Comparison of ENCODE assay signal across 33 cellular contexts in the genomic region with DNA sequence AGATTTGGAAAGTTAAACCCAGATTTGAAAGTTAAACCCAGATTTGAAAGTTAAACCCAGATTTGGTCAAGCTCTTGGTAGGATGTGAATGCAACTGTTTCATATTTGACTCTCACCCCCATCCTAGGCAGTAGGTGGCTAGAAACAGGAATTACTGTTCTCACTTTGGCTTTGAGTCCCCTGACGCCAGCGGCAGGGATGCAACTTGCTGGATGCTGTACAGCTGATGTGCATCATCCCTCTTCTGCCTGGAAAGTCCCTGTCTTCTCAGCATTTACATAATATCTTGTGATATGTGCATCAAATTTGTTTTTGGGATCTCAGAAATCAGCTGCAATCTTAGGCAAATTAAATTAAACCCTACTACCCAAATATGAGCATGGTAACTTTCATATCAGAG. TPM values are rescaled to one million over a fixed set of nuclear protein-coding genes. Genes with fewer than 3 reads are reported as not detected.
"Had no signal": no experiment of that assay in that cellular context is flagged by ENCODE, and none has a peak within 500 bp of the region (broad histone marks: within the 10 kb centered on the region; RNA-seq: fewer than 3 reads in every experiment).

No MANE protein-coding gene starts in this region.

- DNase-seq: activated B cell treated with CpG ODN at 0.5 μM for 24 hours; activated CD4-positive, alpha-beta memory T cell treated with anti-CD3 and anti-CD28 coated beads for 36 hours; activated CD4-positive, alpha-beta T cell treated with anti-CD3 and anti-CD28 coated beads for 4 hours; activated CD4-positive, alpha-beta T cell treated with anti-CD3 and anti-CD28 coated beads, Interleukin-2, amount 10 ng/mL, durations not matched to agents 24 days and 14 days; activated CD4-positive, alpha-beta T cell treated with anti-CD3 and anti-CD28 coated beads, Interleukin-2, amount 50 U/mL, for 1 hour; activated CD4-positive, alpha-beta T cell treated with anti-CD3 and anti-CD28 coated beads, Interleukin-2, amount 50 U/mL, for 4 hours; activated CD4-positive, CD25-positive, alpha-beta regulatory T cell treated with anti-CD3 and anti-CD28 coated beads, Interleukin-2, amount 50 U/mL, for 72 hours; activated CD8-positive, alpha-beta memory T cell treated with anti-CD3 and anti-CD28 coated beads, Interleukin-2, amount 50 U/mL, for 4 hours; activated CD8-positive, alpha-beta T cell treated with anti-CD3 and anti-CD28 coated beads for 36 hours; activated gamma-delta T cell; activated naive CD4-positive, alpha-beta T cell treated with anti-CD3 and anti-CD28 coated beads, Interleukin-2, amount 10 ng/mL, durations not matched to agents 7 days and 5 days; activated naive CD4-positive, alpha-beta T cell treated with Interleukin-2 at 50 U/mL for 16 hours; activated naive CD8-positive, alpha-beta T cell treated with anti-CD3 and anti-CD28 coated beads, Interleukin-2, amount 10 ng/mL, durations not matched to agents 7 days and 5 days; activated naive CD8-positive, alpha-beta T cell treated with anti-CD3 and anti-CD28 coated beads, Interleukin-2, amount 50 U/mL, for 24 hours; activated T-cell treated with anti-CD3 and anti-CD28 coated beads for 4 hours; activated T-cell treated with anti-CD3 and anti-CD28 coated beads, Interleukin-2, amount 50 U/mL, for 1 hour; activated T-cell treated with anti-CD3 and anti-CD28 coated beads, Interleukin-2, amount 50 U/mL, for 4 hours; activated T-cell treated with anti-CD3 and anti-CD28 coated beads, Interleukin-2, amount 50 U/mL, for 72 hours; amygdala; anterior cingulate cortex; caudate nucleus; cerebellar nuclear complex; T-helper 1 cell; T-helper 2 cell; T-helper 9 cell had no signal

- H3K36me3 ChIP-seq: ascending aorta, breast epithelium had no signal

- H3K4me1 ChIP-seq: ascending aorta, breast epithelium had no signal

- H3K9me3 ChIP-seq: ascending aorta, breast epithelium had no signal

- H3K4me3 ChIP-seq: ascending aorta, breast epithelium had no signal

- H3K27ac ChIP-seq: ascending aorta, breast epithelium, VCaP had no signal

- H3K27me3 ChIP-seq: ascending aorta, breast epithelium had no signal

RNA-seq across cellular contexts. Expression of gene HAO2, which starts 7.0 kb away (rescaled TPM):
- total RNA-seq: activated B cell treated with CpG ODN at 0.5 μM for 24 hours; activated CD4-positive, alpha-beta memory T cell treated with anti-CD3 and anti-CD28 coated beads for 36 hours; activated CD4-positive, alpha-beta T cell treated with anti-CD3 and anti-CD28 coated beads, Interleukin-2, amount 10 ng/mL, durations not matched to agents 24 days and 14 days; activated CD8-positive, alpha-beta memory T cell treated with anti-CD3 and anti-CD28 coated beads for 36 hours; activated CD8-positive, alpha-beta T cell treated with anti-CD3 and anti-CD28 coated beads for 36 hours; activated naive CD8-positive, alpha-beta T cell treated with anti-CD3 and anti-CD28 coated beads, Interleukin-2, amount 10 ng/mL, durations not matched to agents 7 days and 5 days; activated T-cell treated with anti-CD3 and anti-CD28 coated beads, Interleukin-2, amount 50 U/mL, for 4 hours; activated T-cell treated with anti-CD3 and anti-CD28 coated beads, Interleukin-2, amount 50 U/mL, for 72 hours; activated T-helper 1 cell treated with anti-CD3 and anti-CD28 coated beads, Interleukin-12 subunit alpha, Interleukin-12 subunit beta, Interleukin-2, Interleukin-4 antibody, amounts not matched to agents 30 ng/mL and 10 ng/mL and 1 ng/mL, durations not matched to agents 14 hours and 24 hours and 36 hours; activated T-helper 17 cell treated with anti-CD3 and anti-CD28 coated beads, Interleukin-2, amount 50 U/mL, for 72 hours; ascending aorta; chondrocyte had no signal
- polyA plus RNA-seq: adipose tissue had no signal

RNA-seq across cellular contexts. Expression of gene HSD3B2, which starts 53.3 kb away (rescaled TPM):
- total RNA-seq: activated B cell treated with CpG ODN at 0.5 μM for 24 hours; activated CD4-positive, alpha-beta memory T cell treated with anti-CD3 and anti-CD28 coated beads for 36 hours; activated CD4-positive, alpha-beta T cell treated with anti-CD3 and anti-CD28 coated beads, Interleukin-2, amount 10 ng/mL, durations not matched to agents 24 days and 14 days; activated CD8-positive, alpha-beta memory T cell treated with anti-CD3 and anti-CD28 coated beads for 36 hours; activated CD8-positive, alpha-beta T cell treated with anti-CD3 and anti-CD28 coated beads for 36 hours; activated naive CD8-positive, alpha-beta T cell treated with anti-CD3 and anti-CD28 coated beads, Interleukin-2, amount 10 ng/mL, durations not matched to agents 7 days and 5 days; activated T-cell treated with anti-CD3 and anti-CD28 coated beads, Interleukin-2, amount 50 U/mL, for 72 hours; activated T-helper 1 cell treated with anti-CD3 and anti-CD28 coated beads, Interleukin-12 subunit alpha, Interleukin-12 subunit beta, Interleukin-2, Interleukin-4 antibody, amounts not matched to agents 30 ng/mL and 10 ng/mL and 1 ng/mL, durations not matched to agents 14 hours and 24 hours and 36 hours; activated T-helper 17 cell treated with anti-CD3 and anti-CD28 coated beads, Interleukin-2, amount 50 U/mL, for 72 hours; breast epithelium; chondrocyte had no signal
